1 cellular context compared by ENCODE assay signal in genomic region chr12:57771873-57772428, GRCh38.
TF ChIP-seq lines count a peak whose summit lies in the region.

Gene METTL1 (minus strand): TSS chr12:57772105. CDS start chr12:57772083, 22 bp downstream.

TF ChIP-seq in IMR-90, 13 proteins besides CTCF, POLR2A, EP300 and RAD21 (continued from another document):
- TF ChIP-seq, protein P1, sequence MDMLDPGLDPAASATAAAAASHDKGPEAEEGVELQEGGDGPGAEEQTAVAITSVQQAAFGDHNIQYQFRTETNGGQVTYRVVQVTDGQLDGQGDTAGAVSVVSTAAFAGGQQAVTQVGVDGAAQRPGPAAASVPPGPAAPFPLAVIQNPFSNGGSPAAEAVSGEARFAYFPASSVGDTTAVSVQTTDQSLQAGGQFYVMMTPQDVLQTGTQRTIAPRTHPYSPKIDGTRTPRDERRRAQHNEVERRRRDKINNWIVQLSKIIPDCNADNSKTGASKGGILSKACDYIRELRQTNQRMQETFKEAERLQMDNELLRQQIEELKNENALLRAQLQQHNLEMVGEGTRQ (IDR thresholded peaks at IDR 0.05; ENCODE audit: low read depth, low read length), result peak; percentile 59; the same call in 1 of the 2 replicates
- TF ChIP-seq MAZ (IDR thresholded peaks at IDR 0.05; ENCODE audit: borderline replicate concordance, low read depth, low read length) (peak; percentile 93), RFX5 (IDR thresholded peaks at IDR 0.05; ENCODE audit: low read depth, low read length) (no peak), CHD1 (IDR thresholded peaks at IDR 0.05; ENCODE audit: low read depth, low read length) (0 out of 2 replicates have a peak, but pooled peaks have one; percentile 80), MXI1 (IDR thresholded peaks at IDR 0.05; ENCODE audit: borderline replicate concordance, low read depth, low read length) (peak; percentile 100), NFE2L2 (IDR thresholded peaks at IDR 0.05; ENCODE audit: low read depth, low read length) (no peak), BHLHE40 (IDR thresholded peaks at IDR 0.05; ENCODE audit: low read depth, low read length) (no peak)
- TF ChIP-seq, protein P2, sequence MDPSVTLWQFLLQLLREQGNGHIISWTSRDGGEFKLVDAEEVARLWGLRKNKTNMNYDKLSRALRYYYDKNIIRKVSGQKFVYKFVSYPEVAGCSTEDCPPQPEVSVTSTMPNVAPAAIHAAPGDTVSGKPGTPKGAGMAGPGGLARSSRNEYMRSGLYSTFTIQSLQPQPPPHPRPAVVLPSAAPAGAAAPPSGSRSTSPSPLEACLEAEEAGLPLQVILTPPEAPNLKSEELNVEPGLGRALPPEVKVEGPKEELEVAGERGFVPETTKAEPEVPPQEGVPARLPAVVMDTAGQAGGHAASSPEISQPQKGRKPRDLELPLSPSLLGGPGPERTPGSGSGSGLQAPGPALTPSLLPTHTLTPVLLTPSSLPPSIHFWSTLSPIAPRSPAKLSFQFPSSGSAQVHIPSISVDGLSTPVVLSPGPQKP (IDR thresholded peaks at IDR 0.05; ENCODE audit: borderline replicate concordance, low read depth, low read length), result no peak
